ENCODE assay signal across 20 cellular contexts in genomic region chr3:101744811-101745210, GRCh38.
"Had no signal": no experiment of that assay in that cellular context is flagged by ENCODE, and none has a peak within 500 bp of the region (broad histone marks: within the 10 kb centered on the region; RNA-seq: fewer than 3 reads in every experiment).

No MANE protein-coding gene starts in this region.

- H3K4me1 Mint-ChIP-seq: nephron had no signal

- DNase-seq: activated CD4-positive, alpha-beta T cell treated with anti-CD3 and anti-CD28 coated beads for 48 hours; activated CD4-positive, alpha-beta T cell treated with anti-CD3 and anti-CD28 coated beads, Interleukin-2, amount 50 U/mL, for 48 hours; activated CD8-positive, alpha-beta memory T cell treated with anti-CD3 and anti-CD28 coated beads for 24 hours; activated gamma-delta T cell treated with Interleukin-2 at 50 U/mL for 16 hours; activated naive CD4-positive, alpha-beta T cell treated with anti-CD3 and anti-CD28 coated beads, Interleukin-2, amount 50 U/mL, for 16 hours; dermis blood vessel endothelial cell; effector CD4-positive, alpha-beta T cell; kidney glomerular epithelial cell; lower lobe of right lung; mesendoderm; posterior cingulate gyrus; right cardiac atrium; thyroid gland; upper lobe of left lung had no signal

- H3K27me3 Mint-ChIP-seq: stimulated activated naive CD8-positive, alpha-beta T cell treated with anti-CD3 and anti-CD28 coated beads, Interleukin-15, Interleukin-2, amounts not matched to agents 100 ng/mL and 50 ng/mL, for 24 hours had no signal

- H3K27ac Mint-ChIP-seq: nephron; stimulated activated naive CD8-positive, alpha-beta T cell treated with anti-CD3 and anti-CD28 coated beads, Interleukin-15, Interleukin-2, amounts not matched to agents 100 ng/mL and 50 ng/mL, for 24 hours had no signal

- H3K4me1 ChIP-seq: lower lobe of right lung, thyroid gland, upper lobe of left lung, vagina had no signal

- H3K4me3 Mint-ChIP-seq: nephron; stimulated activated naive CD8-positive, alpha-beta T cell treated with anti-CD3 and anti-CD28 coated beads, Interleukin-15, Interleukin-2, amounts not matched to agents 100 ng/mL and 50 ng/mL, for 24 hours had no signal

- H3K27me3 ChIP-seq: thyroid gland, upper lobe of left lung, vagina had no signal

- H3K4me3 ChIP-seq: lower lobe of right lung, thyroid gland, upper lobe of left lung, vagina had no signal

- H3K9me3 ChIP-seq: lower lobe of right lung, thyroid gland, upper lobe of left lung, vagina had no signal

- H3K36me3 ChIP-seq: lower lobe of right lung, thyroid gland, vagina had no signal

- H3K27ac ChIP-seq: epithelial cell of prostate, lower lobe of right lung, thyroid gland, upper lobe of left lung, vagina, VCaP had no signal

- ATAC-seq: left lobe of liver, lower lobe of right lung, right cardiac atrium had no signal

- H3K9me3 Mint-ChIP-seq: stimulated activated naive CD8-positive, alpha-beta T cell treated with anti-CD3 and anti-CD28 coated beads, Interleukin-15, Interleukin-2, amounts not matched to agents 100 ng/mL and 50 ng/mL, for 24 hours had no signal
